Comparison of ENCODE assay signal across 13 cellular contexts in genomic region chr17:75695830-75696271, GRCh38. TPM values are rescaled to one million over a fixed set of nuclear protein-coding genes. Genes with fewer than 3 reads are reported as not detected.
A peak's percentile ranks its signal among the peaks of the same experiment; 100 is the strongest.
DNase-seq lines count a peak whose midpoint lies in the region; ATAC-seq, FAIRE-seq and TF ChIP-seq lines count a peak whose summit lies in the region.
"Had no signal": no experiment of that assay in that cellular context is flagged by ENCODE, and none has a peak within 500 bp of the region (broad histone marks: within the 10 kb centered on the region; RNA-seq: fewer than 3 reads in every experiment).

No MANE protein-coding gene starts in this region.

- 99% methylated on average over 12 of the region's 12 CpGs for WGBS in HepG2 (ENCODE audit: low lambda C conversion rate)
- WGBS in right lobe of liver (ENCODE audit: insufficient coverage, low coverage, low lambda C conversion rate, missing lambda C conversion rate), result 92% methylated on average over 2 of the region's 12 CpGs
- 56 to 65% methylated on average over 12 of the region's 12 CpGs for WGBS in heart right ventricle, 2 donors
- WGBS in pancreas, 2 donors, result 91 to 94% methylated on average over 12 of the region's 12 CpGs

- ATAC-seq in HepG2 (no peak), right lobe of liver (no peak), heart right ventricle (peak; percentile 20 to 70 (median 43)), pancreas (no peak), left lobe of liver (no peak), HG03457 (IDR thresholded peaks at IDR 0.05; ENCODE audit: unreplicated experiment) (no peak)

- no peak for TF ChIP-seq RAD21 in HepG2 (CRISPR knock-in tag; IDR thresholded peaks at IDR 0.05)

- no peak overlapping the region for H2AFZ ChIP-seq in HepG2 (ENCODE audit: low read length)

- no peak overlapping the region for H3K9ac ChIP-seq in HepG2 (ENCODE audit: insufficient read depth, low read depth, low read length)

- H3K27ac ChIP-seq in HepG2 (ENCODE audit: extremely low read length, insufficient read depth, low read length) (no peak overlapping the region), right lobe of liver (no peak overlapping the region), heart right ventricle (peak overlapping the region in 9 of 10 donors; percentile 38 to 97 (median 83)), pancreas (peak overlapping the region in 3 of 4 donors; percentile 74 to 94 (median 93))

- BruUV-seq in HepG2 (replicated peaks; lab: Mats Ljungman, UMichigan), result no TSS peak

- H3K4me1 ChIP-seq in HepG2 (ENCODE audit: insufficient read depth, low read length) (peaks cover 44% of the 10 kb centered on the region), right lobe of liver (peaks cover 0 to 11% (median 0%) of the 10 kb centered on the region in 4 donors), heart right ventricle (peaks cover 24 to 98% (median 73%) of the 10 kb centered on the region in 9 donors), pancreas (peaks cover 26 to 51% (median 33%) of the 10 kb centered on the region in 3 donors)

- FAIRE-seq in HepG2 (lab: Jason Lieb, UNC), result no peak
- FAIRE-seq in pancreas (lab: Jason Lieb, UNC), result no peak
- FAIRE-seq: D721Med had no signal

- in situ Hi-C loops in HepG2 (cut with HindIII; ENCODE audit: extremely low pct_ligation_motif_present, low pct_unique_long_range_greater_than_20kb) (no loop called here), GM13977 (cut with MboI; ENCODE audit: low pct_unique_long_range_greater_than_20kb, low sequenced_read_pairs, unreplicated experiment) (no loop called here)

- H3K27me3 ChIP-seq in HepG2 (ENCODE audit: control insufficient read depth in 1 of 2, insufficient read depth in 2 of 2, low read length in 2 of 2) (no peaks in the 10 kb centered on the region), right lobe of liver (no peaks in the 10 kb centered on the region), heart right ventricle (no peaks in the 10 kb centered on the region), pancreas (no peaks in the 10 kb centered on the region)
- H3K27me3 ChIP-seq: upper lobe of left lung had no signal

- H3K9me3 ChIP-seq in HepG2 (ENCODE audit: low read length) (no peaks in the 10 kb centered on the region), right lobe of liver (no peaks in the 10 kb centered on the region), heart right ventricle (no peaks in the 10 kb centered on the region), pancreas (no peaks in the 10 kb centered on the region)
- H3K9me3 ChIP-seq: upper lobe of left lung had no signal

- TF ChIP-seq EP300 in HepG2 (IDR thresholded peaks at IDR 0.05; ENCODE audit: low read depth in 2 of 2, low read length in 2 of 2), result no peak
- TF ChIP-seq EP300 in HepG2 (CRISPR knock-in tag; IDR thresholded peaks at IDR 0.05; ENCODE audit: borderline replicate concordance), result no peak

- no peak overlapping the region for H3K4me2 ChIP-seq in HepG2 (ENCODE audit: low read depth, low read length)

- intact Hi-C loops in HepG2 (cut with micrococcal nuclease; ENCODE audit: unreplicated experiment) (no loop called here), right lobe of liver (cut with DNase I) (no loop called here), heart right ventricle (cut with DNase I) (loop anchor here in 1 of 10 donors (10.0 kb wide), 1 partner anchor 61 kb away; the partner anchor contains the start of gene SMIM5), pancreas (cut with DNase I) (no loop called here)

- POLR2A ChIA-PET in HepG2 (lab: Yijun Ruan, JAX), result interaction anchor here (0.7 to 2.5 kb wide), 2 partner anchors 42 to 84 kb away, joined by 3 to 7 read pairs; a partner anchor contains a TSS

- DNase-seq in HepG2 (ENCODE audit: low spot score), result no peak
- DNase-seq in right lobe of liver, result no peak
- DNase-seq in heart right ventricle, result peak; percentile 54 to 60
- peak in 1 of 6 donors; percentile 41 for DNase-seq in pancreas
- DNase-seq in GM13977 (ENCODE audit: low spot score), result no peak
- DNase-seq in left lobe of liver (ENCODE audit: low spot score), result no peak
- no peak for DNase-seq in NK-92 (lab: John Stamatoyannopoulos, UW; ENCODE audit: unreplicated experiment)
- DNase-seq: NCI-H1417, NCI-H526, SIG-M5 had no signal

- TF ChIP-seq POLR2A in HepG2 (IDR thresholded peaks at IDR 0.05; ENCODE audit: insufficient read depth in 1 of 2, low read depth in 2 of 2, low read length in 2 of 2), result no peak
- TF ChIP-seq POLR2A in right lobe of liver (IDR thresholded peaks at IDR 0.05), result no peak

- CTCF ChIA-PET in HepG2 (lab: Yijun Ruan, JAX; ENCODE audit: low intra/inter-chr PET ratio, low total read pairs), result no interaction called here

- TF ChIP-seq CTCF in HepG2 (CRISPR knock-in tag; IDR thresholded peaks at IDR 0.05) (no peak), right lobe of liver (IDR thresholded peaks at IDR 0.05) (no peak), heart right ventricle (IDR thresholded peaks at IDR 0.05) (no peak), pancreas (IDR thresholded peaks at IDR 0.05) (no peak), GM13977 (IDR thresholded peaks at IDR 0.05; ENCODE audit: extremely low read depth, insufficient read depth, missing control alignments) (no peak)

- no peaks in the 10 kb centered on the region; the same call in 1 of the 2 replicates for H4K20me1 ChIP-seq in HepG2 (ENCODE audit: insufficient read depth, low read length)

- H3K4me3 ChIP-seq in HepG2 (replicated peaks in 1 of 3; ENCODE audit: insufficient read depth in 1 of 3, low read depth in 2 of 3, low read length in 3 of 3), result no peak overlapping the region
- H3K4me3 ChIP-seq in right lobe of liver, result no peak overlapping the region
- no peak overlapping the region for H3K4me3 ChIP-seq in heart right ventricle
- no peak overlapping the region for H3K4me3 ChIP-seq in pancreas
- H3K4me3 ChIP-seq: upper lobe of left lung had no signal

- H3K36me3 ChIP-seq in HepG2 (replicated peaks in 1 of 2; ENCODE audit: control insufficient read depth in 1 of 2, insufficient read depth in 2 of 2, low read length in 2 of 2), result peaks cover 38 to 76% of the 10 kb centered on the region in 2 experiments
- peaks cover 4 to 23% (median 13%) of the 10 kb centered on the region in 4 donors for H3K36me3 ChIP-seq in right lobe of liver
- H3K36me3 ChIP-seq in heart right ventricle, result peaks cover 0 to 94% (median 9%) of the 10 kb centered on the region in 9 donors
- peaks cover 0 to 21% (median 8%) of the 10 kb centered on the region in 3 donors for H3K36me3 ChIP-seq in pancreas

- H3K79me2 ChIP-seq in HepG2 (ENCODE audit: insufficient read depth, low read length), result no peaks in the 10 kb centered on the region

RNA-seq across cellular contexts. Expression of gene ITGB4, which starts 25.4 kb away (rescaled TPM):
- total RNA-seq in HepG2 (2016; rRNA removed; fragmentation: Illumina TruSeq; extraction: Trizol) (4.0 and 6.9 TPM in 2 replicates), right lobe of liver (1 to 10 TPM in 5 of 6 experiments, under 1 TPM in 1; 0.92 to 4.1 (median 2.0) TPM), heart right ventricle (10 to 100 TPM in 2 of 10 donors, 1 to 10 TPM in 8; 4.7 to 11.3 (median 9.0) TPM), pancreas (10 to 100 TPM; 16.4 to 50.5 (median 20.3) TPM), left lobe of liver (2.6 TPM)
- total RNA-seq in HepG2 (2016; cell fraction: cytosol; rRNA removed; fragmentation: Illumina TruSeq; extraction: Trizol; ENCODE audit: low read depth), result 9.2 and 10.4 TPM in 2 replicates
- 3.9 and 6.3 TPM in 2 replicates for total RNA-seq in HepG2 (2016; cell fraction: insoluble cytoplasmic fraction; rRNA removed; fragmentation: Illumina TruSeq; extraction: Trizol)
- 10.1 and 14.6 TPM in 2 replicates for total RNA-seq in HepG2 (2016; cell fraction: membrane; rRNA removed; fragmentation: Illumina TruSeq; extraction: Trizol)
- total RNA-seq in HepG2 (2016; cell fraction: nucleus; rRNA removed; fragmentation: Illumina TruSeq; extraction: Trizol), result 3.7 and 3.9 TPM in 2 replicates
- polyA plus RNA-seq in HepG2 (2011; rRNA removed) (14.5 and 14.7 TPM in 2 replicates), heart right ventricle (10 to 100 TPM in 1 of 2 donors, 1 to 10 TPM in 1; 4.6 to 17.0 TPM), pancreas (10 to 100 TPM; 23.0 to 25.2 TPM)
- polyA plus RNA-seq in HepG2 (2011; cell fraction: cytosol; rRNA removed), result 5.1 and 8.2 TPM in 2 replicates
- polyA plus RNA-seq in HepG2 (2011; cell fraction: nucleus; rRNA removed), result 28.7 and 39.5 TPM in 2 replicates
- 13.2 and 14.2 TPM in 2 replicates for polyA plus RNA-seq in HepG2 (2012)
- polyA plus RNA-seq in HepG2 (2016; cell fraction: cytosol; fragmentation: Illumina TruSeq; extraction: Trizol; ENCODE audit: low read depth), result 36.1 and 40.9 TPM in 2 replicates
- polyA plus RNA-seq in HepG2 (2016; cell fraction: insoluble cytoplasmic fraction; fragmentation: Illumina TruSeq; extraction: Trizol; ENCODE audit: low read depth), result 10.5 and 16.8 TPM in 2 replicates
- 41.4 and 43.0 TPM in 2 replicates for polyA plus RNA-seq in HepG2 (2016; cell fraction: membrane; fragmentation: Illumina TruSeq; extraction: Trizol; ENCODE audit: low read depth)
- 20.5 and 28.1 TPM in 2 replicates for polyA plus RNA-seq in HepG2 (2016; cell fraction: nucleus; fragmentation: Illumina TruSeq; extraction: Trizol; ENCODE audit: insufficient read depth, low read depth)
- 25.3 and 28.4 TPM in 2 replicates for polyA minus RNA-seq in HepG2 (2011; rRNA and poly(A)+ RNA removed; ENCODE audit: low replicate concordance)
- 8.4 and 12.7 TPM in 2 replicates for polyA minus RNA-seq in HepG2 (2011; cell fraction: cytosol; rRNA and poly(A)+ RNA removed)
- 3.2 and 6.3 TPM in 2 replicates for polyA minus RNA-seq in HepG2 (2011; cell fraction: nucleus; rRNA and poly(A)+ RNA removed)

RNA-seq across cellular contexts. Expression of gene SAP30BP, which starts 28.7 kb away (rescaled TPM):
- total RNA-seq in HepG2 (2016; rRNA removed; fragmentation: Illumina TruSeq; extraction: Trizol) (99.4 and 109 TPM in 2 replicates), right lobe of liver (10 to 100 TPM; 24.0 to 36.0 (median 27.0) TPM), heart right ventricle (10 to 100 TPM; 41.7 to 64.4 (median 55.8) TPM), pancreas (10 to 100 TPM; 22.4 to 45.3 (median 37.0) TPM), left lobe of liver (31.6 TPM)
- total RNA-seq in HepG2 (2016; cell fraction: cytosol; rRNA removed; fragmentation: Illumina TruSeq; extraction: Trizol; ENCODE audit: low read depth), result 35.7 and 41.2 TPM in 2 replicates
- total RNA-seq in HepG2 (2016; cell fraction: insoluble cytoplasmic fraction; rRNA removed; fragmentation: Illumina TruSeq; extraction: Trizol), result 105 and 112 TPM in 2 replicates
- 35.1 and 45.2 TPM in 2 replicates for total RNA-seq in HepG2 (2016; cell fraction: membrane; rRNA removed; fragmentation: Illumina TruSeq; extraction: Trizol)
- total RNA-seq in HepG2 (2016; cell fraction: nucleus; rRNA removed; fragmentation: Illumina TruSeq; extraction: Trizol), result 76.4 and 82.2 TPM in 2 replicates
- polyA plus RNA-seq in HepG2 (2011; rRNA removed) (67.7 and 80.1 TPM in 2 replicates), heart right ventricle (100 to 1,000 TPM in 1 of 2 donors, 10 to 100 TPM in 1; 78.4 to 115 TPM), pancreas (100 to 1,000 TPM in 1 of 2 donors, 10 to 100 TPM in 1; 81.8 to 106 TPM)
- polyA plus RNA-seq in HepG2 (2011; cell fraction: cytosol; rRNA removed), result 59.4 and 67.4 TPM in 2 replicates
- 191 and 218 TPM in 2 replicates for polyA plus RNA-seq in HepG2 (2011; cell fraction: nucleus; rRNA removed)
- 57.3 and 65.0 TPM in 2 replicates for polyA plus RNA-seq in HepG2 (2012)
- polyA plus RNA-seq in HepG2 (2016; cell fraction: cytosol; fragmentation: Illumina TruSeq; extraction: Trizol; ENCODE audit: low read depth), result 20.2 and 20.5 TPM in 2 replicates
- polyA plus RNA-seq in HepG2 (2016; cell fraction: insoluble cytoplasmic fraction; fragmentation: Illumina TruSeq; extraction: Trizol; ENCODE audit: low read depth), result 110 and 119 TPM in 2 replicates
- polyA plus RNA-seq in HepG2 (2016; cell fraction: membrane; fragmentation: Illumina TruSeq; extraction: Trizol; ENCODE audit: low read depth), result 27.8 and 32.7 TPM in 2 replicates
- polyA plus RNA-seq in HepG2 (2016; cell fraction: nucleus; fragmentation: Illumina TruSeq; extraction: Trizol; ENCODE audit: insufficient read depth, low read depth), result 131 and 143 TPM in 2 replicates
- 42.3 and 45.2 TPM in 2 replicates for polyA minus RNA-seq in HepG2 (2011; rRNA and poly(A)+ RNA removed; ENCODE audit: low replicate concordance)
- 17.6 and 28.8 TPM in 2 replicates for polyA minus RNA-seq in HepG2 (2011; cell fraction: cytosol; rRNA and poly(A)+ RNA removed)
- 90.4 and 101 TPM in 2 replicates for polyA minus RNA-seq in HepG2 (2011; cell fraction: nucleus; rRNA and poly(A)+ RNA removed)

RNA-seq across cellular contexts. Expression of gene RECQL5, which starts 28.9 kb away (rescaled TPM):
- total RNA-seq in HepG2 (2016; rRNA removed; fragmentation: Illumina TruSeq; extraction: Trizol) (17.8 and 32.0 TPM in 2 replicates), right lobe of liver (10 to 100 TPM; 13.5 to 24.8 (median 18.4) TPM), heart right ventricle (10 to 100 TPM in 8 of 10 donors, 1 to 10 TPM in 2; 9.2 to 14.4 (median 10.7) TPM), pancreas (10 to 100 TPM in 4 of 6 donors, 1 to 10 TPM in 2; 8.7 to 29.4 (median 12.8) TPM), left lobe of liver (26.0 TPM)
- 38.8 and 39.2 TPM in 2 replicates for total RNA-seq in HepG2 (2016; cell fraction: cytosol; rRNA removed; fragmentation: Illumina TruSeq; extraction: Trizol; ENCODE audit: low read depth)
- total RNA-seq in HepG2 (2016; cell fraction: insoluble cytoplasmic fraction; rRNA removed; fragmentation: Illumina TruSeq; extraction: Trizol), result 17.8 and 31.1 TPM in 2 replicates
- total RNA-seq in HepG2 (2016; cell fraction: membrane; rRNA removed; fragmentation: Illumina TruSeq; extraction: Trizol), result 9.2 and 11.3 TPM in 2 replicates
- total RNA-seq in HepG2 (2016; cell fraction: nucleus; rRNA removed; fragmentation: Illumina TruSeq; extraction: Trizol), result 41.9 and 45.5 TPM in 2 replicates
- polyA plus RNA-seq in HepG2 (2011; rRNA removed) (27.7 and 33.4 TPM in 2 replicates), heart right ventricle (10 to 100 TPM in 1 of 2 donors, 1 to 10 TPM in 1; 6.3 to 32.1 TPM), pancreas (10 to 100 TPM; 54.3 to 65.2 TPM)
- 8.7 and 11.9 TPM in 2 replicates for polyA plus RNA-seq in HepG2 (2011; cell fraction: cytosol; rRNA removed)
- 256 and 300 TPM in 2 replicates for polyA plus RNA-seq in HepG2 (2011; cell fraction: nucleus; rRNA removed)
- polyA plus RNA-seq in HepG2 (2012), result 38.2 and 41.9 TPM in 2 replicates
- polyA plus RNA-seq in HepG2 (2016; cell fraction: cytosol; fragmentation: Illumina TruSeq; extraction: Trizol; ENCODE audit: low read depth), result 1.7 and 1.9 TPM in 2 replicates
- polyA plus RNA-seq in HepG2 (2016; cell fraction: insoluble cytoplasmic fraction; fragmentation: Illumina TruSeq; extraction: Trizol; ENCODE audit: low read depth), result 12.2 and 17.3 TPM in 2 replicates
- 3.6 and 4.1 TPM in 2 replicates for polyA plus RNA-seq in HepG2 (2016; cell fraction: membrane; fragmentation: Illumina TruSeq; extraction: Trizol; ENCODE audit: low read depth)
- polyA plus RNA-seq in HepG2 (2016; cell fraction: nucleus; fragmentation: Illumina TruSeq; extraction: Trizol; ENCODE audit: insufficient read depth, low read depth), result 112 and 116 TPM in 2 replicates
- 51.0 and 71.9 TPM in 2 replicates for polyA minus RNA-seq in HepG2 (2011; rRNA and poly(A)+ RNA removed; ENCODE audit: low replicate concordance)
- polyA minus RNA-seq in HepG2 (2011; cell fraction: cytosol; rRNA and poly(A)+ RNA removed), result 15.1 and 15.3 TPM in 2 replicates
- polyA minus RNA-seq in HepG2 (2011; cell fraction: nucleus; rRNA and poly(A)+ RNA removed), result 69.1 and 72.6 TPM in 2 replicates

Comparison
In these comparisons a context has a peak if more than half of its experiments do, and no peak if none do; other contexts are left out.
1. ATAC-seq: peak in heart right ventricle (8 of 8); none in HepG2 (single experiment), right lobe of liver (0 of 4), pancreas (0 of 4), left lobe of liver (single experiment) and HG03457 (single experiment).
2. DNase-seq: peak in heart right ventricle (2 of 2); none in HepG2 (single experiment), right lobe of liver (0 of 3), GM13977 (single experiment), left lobe of liver (single experiment) and NK-92 (single experiment).
3. H3K27ac ChIP-seq: peak in heart right ventricle (9 of 10) and pancreas (3 of 4); none in HepG2 (single experiment) and right lobe of liver (0 of 3).